ENCODE assay signal across 1 cellular context in the genomic region with DNA sequence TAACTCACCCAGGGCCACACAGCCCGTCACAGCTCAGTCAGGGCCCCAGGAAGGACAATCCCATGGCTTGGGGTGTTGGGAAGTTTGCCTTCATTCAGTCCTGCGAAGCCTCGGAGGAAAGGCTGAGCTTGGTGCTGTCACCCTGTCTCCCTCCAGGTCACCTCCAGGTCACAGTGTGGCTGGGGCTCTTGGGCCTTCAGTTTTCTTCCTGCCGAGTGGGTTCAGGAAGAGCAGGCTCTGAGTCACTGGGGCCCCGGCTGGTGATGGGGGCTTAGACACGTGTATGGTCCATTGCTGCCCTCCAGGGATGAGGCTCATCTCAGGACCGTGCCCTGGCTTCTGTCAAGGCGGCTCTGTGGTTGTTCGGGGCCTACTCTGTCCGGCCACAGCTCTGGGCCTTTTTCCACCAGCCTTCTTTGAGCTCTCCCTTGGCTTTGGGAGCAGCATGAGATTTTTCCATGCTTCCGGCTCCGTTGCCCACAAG.
A peak's percentile ranks its signal among the peaks of the same experiment; 100 is the strongest.
TF ChIP-seq lines count a peak whose summit lies in the region.

No MANE protein-coding gene starts in this region.

TF ChIP-seq in HepG2, 621 proteins besides CTCF, POLR2A, EP300 and RAD21 (continued from another document):
- TF ChIP-seq, protein P1, sequence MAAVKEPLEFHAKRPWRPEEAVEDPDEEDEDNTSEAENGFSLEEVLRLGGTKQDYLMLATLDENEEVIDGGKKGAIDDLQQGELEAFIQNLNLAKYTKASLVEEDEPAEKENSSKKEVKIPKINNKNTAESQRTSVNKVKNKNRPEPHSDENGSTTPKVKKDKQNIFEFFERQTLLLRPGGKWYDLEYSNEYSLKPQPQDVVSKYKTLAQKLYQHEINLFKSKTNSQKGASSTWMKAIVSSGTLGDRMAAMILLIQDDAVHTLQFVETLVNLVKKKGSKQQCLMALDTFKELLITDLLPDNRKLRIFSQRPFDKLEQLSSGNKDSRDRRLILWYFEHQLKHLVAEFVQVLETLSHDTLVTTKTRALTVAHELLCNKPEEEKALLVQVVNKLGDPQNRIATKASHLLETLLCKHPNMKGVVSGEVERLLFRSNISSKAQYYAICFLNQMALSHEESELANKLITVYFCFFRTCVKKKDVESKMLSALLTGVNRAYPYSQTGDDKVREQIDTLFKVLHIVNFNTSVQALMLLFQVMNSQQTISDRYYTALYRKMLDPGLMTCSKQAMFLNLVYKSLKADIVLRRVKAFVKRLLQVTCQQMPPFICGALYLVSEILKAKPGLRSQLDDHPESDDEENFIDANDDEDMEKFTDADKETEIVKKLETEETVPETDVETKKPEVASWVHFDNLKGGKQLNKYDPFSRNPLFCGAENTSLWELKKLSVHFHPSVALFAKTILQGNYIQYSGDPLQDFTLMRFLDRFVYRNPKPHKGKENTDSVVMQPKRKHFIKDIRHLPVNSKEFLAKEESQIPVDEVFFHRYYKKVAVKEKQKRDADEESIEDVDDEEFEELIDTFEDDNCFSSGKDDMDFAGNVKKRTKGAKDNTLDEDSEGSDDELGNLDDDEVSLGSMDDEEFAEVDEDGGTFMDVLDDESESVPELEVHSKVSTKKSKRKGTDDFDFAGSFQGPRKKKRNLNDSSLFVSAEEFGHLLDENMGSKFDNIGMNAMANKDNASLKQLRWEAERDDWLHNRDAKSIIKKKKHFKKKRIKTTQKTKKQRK (IDR thresholded peaks at IDR 0.05; ENCODE audit: low read length), result no peak
- TF ChIP-seq PHB2 (IDR thresholded peaks at IDR 0.05; ENCODE audit: partially characterized antibody), result no peak
- no peak for TF ChIP-seq CENPX (CRISPR knock-in tag; IDR thresholded peaks at IDR 0.05)
- no peak for TF ChIP-seq FOXP1 (IDR thresholded peaks at IDR 0.05)
- TF ChIP-seq FOXP1 (CRISPR knock-in tag; IDR thresholded peaks at IDR 0.05), result no peak
- TF ChIP-seq, protein P2, sequence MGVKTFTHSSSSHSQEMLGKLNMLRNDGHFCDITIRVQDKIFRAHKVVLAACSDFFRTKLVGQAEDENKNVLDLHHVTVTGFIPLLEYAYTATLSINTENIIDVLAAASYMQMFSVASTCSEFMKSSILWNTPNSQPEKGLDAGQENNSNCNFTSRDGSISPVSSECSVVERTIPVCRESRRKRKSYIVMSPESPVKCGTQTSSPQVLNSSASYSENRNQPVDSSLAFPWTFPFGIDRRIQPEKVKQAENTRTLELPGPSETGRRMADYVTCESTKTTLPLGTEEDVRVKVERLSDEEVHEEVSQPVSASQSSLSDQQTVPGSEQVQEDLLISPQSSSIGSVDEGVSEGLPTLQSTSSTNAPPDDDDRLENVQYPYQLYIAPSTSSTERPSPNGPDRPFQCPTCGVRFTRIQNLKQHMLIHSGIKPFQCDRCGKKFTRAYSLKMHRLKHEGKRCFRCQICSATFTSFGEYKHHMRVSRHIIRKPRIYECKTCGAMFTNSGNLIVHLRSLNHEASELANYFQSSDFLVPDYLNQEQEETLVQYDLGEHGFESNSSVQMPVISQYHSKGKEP (CRISPR knock-in tag; IDR thresholded peaks at IDR 0.05), result no peak
- no peak for TF ChIP-seq PPARG (CRISPR knock-in tag; conservative IDR thresholded peaks at IDR 0.05)
- TF ChIP-seq ZBTB20 (CRISPR knock-in tag; IDR thresholded peaks at IDR 0.05; ENCODE audit: borderline replicate concordance, low read depth), result no peak
- no peak for TF ChIP-seq ZNF547 (CRISPR knock-in tag; IDR thresholded peaks at IDR 0.05)
- TF ChIP-seq BHLHE40 (IDR thresholded peaks at IDR 0.05; ENCODE audit: low read length), result no peak
- TF ChIP-seq, protein P3, sequence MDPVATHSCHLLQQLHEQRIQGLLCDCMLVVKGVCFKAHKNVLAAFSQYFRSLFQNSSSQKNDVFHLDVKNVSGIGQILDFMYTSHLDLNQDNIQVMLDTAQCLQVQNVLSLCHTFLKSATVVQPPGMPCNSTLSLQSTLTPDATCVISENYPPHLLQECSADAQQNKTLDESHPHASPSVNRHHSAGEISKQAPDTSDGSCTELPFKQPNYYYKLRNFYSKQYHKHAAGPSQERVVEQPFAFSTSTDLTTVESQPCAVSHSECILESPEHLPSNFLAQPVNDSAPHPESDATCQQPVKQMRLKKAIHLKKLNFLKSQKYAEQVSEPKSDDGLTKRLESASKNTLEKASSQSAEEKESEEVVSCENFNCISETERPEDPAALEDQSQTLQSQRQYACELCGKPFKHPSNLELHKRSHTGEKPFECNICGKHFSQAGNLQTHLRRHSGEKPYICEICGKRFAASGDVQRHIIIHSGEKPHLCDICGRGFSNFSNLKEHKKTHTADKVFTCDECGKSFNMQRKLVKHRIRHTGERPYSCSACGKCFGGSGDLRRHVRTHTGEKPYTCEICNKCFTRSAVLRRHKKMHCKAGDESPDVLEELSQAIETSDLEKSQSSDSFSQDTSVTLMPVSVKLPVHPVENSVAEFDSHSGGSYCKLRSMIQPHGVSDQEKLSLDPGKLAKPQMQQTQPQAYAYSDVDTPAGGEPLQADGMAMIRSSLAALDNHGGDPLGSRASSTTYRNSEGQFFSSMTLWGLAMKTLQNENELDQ (CRISPR knock-in tag; IDR thresholded peaks at IDR 0.05; ENCODE audit: borderline replicate concordance), result no peak
- no peak for TF ChIP-seq SP1 (IDR thresholded peaks at IDR 0.05)
- TF ChIP-seq SP1 (CRISPR knock-in tag; IDR thresholded peaks at IDR 0.05), result no peak
- TF ChIP-seq MEIS2 (CRISPR knock-in tag; IDR thresholded peaks at IDR 0.05), result no peak
- no peak; the same call in 1 of the 2 replicates for TF ChIP-seq GABPB1 (CRISPR knock-in tag; IDR thresholded peaks at IDR 0.05)
- TF ChIP-seq KDM5A (IDR thresholded peaks at IDR 0.05; ENCODE audit: borderline replicate concordance, low read length), result no peak
- TF ChIP-seq, protein P4, sequence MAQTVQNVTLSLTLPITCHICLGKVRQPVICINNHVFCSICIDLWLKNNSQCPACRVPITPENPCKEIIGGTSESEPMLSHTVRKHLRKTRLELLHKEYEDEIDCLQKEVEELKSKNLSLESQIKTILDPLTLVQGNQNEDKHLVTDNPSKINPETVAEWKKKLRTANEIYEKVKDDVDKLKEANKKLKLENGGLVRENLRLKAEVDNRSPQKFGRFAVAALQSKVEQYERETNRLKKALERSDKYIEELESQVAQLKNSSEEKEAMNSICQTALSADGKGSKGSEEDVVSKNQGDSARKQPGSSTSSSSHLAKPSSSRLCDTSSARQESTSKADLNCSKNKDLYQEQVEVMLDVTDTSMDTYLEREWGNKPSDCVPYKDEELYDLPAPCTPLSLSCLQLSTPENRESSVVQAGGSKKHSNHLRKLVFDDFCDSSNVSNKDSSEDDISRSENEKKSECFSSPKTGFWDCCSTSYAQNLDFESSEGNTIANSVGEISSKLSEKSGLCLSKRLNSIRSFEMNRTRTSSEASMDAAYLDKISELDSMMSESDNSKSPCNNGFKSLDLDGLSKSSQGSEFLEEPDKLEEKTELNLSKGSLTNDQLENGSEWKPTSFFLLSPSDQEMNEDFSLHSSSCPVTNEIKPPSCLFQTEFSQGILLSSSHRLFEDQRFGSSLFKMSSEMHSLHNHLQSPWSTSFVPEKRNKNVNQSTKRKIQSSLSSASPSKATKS (CRISPR knock-in tag; IDR thresholded peaks at IDR 0.05), result no peak
- TF ChIP-seq TBX2 (CRISPR knock-in tag; IDR thresholded peaks at IDR 0.05; ENCODE audit: borderline replicate concordance), result no peak
- no peak for TF ChIP-seq SETDB1 (CRISPR knock-in tag; IDR thresholded peaks at IDR 0.05; ENCODE audit: borderline replicate concordance)
- TF ChIP-seq THAP11 (CRISPR knock-in tag; IDR thresholded peaks at IDR 0.05), result no peak
- no peak for TF ChIP-seq CBX1 (IDR thresholded peaks at IDR 0.05; ENCODE audit: low read depth)
- no peak for TF ChIP-seq ZSCAN22 (CRISPR knock-in tag; IDR thresholded peaks at IDR 0.05)
- no peak for TF ChIP-seq RBAK (CRISPR knock-in tag; IDR thresholded peaks at IDR 0.05)
- no peak for TF ChIP-seq DPF2 (CRISPR knock-in tag; IDR thresholded peaks at IDR 0.05; ENCODE audit: borderline replicate concordance, low read depth)
- no peak for TF ChIP-seq NFE2 (CRISPR knock-in tag; IDR thresholded peaks at IDR 0.05)
- TF ChIP-seq, protein P5, sequence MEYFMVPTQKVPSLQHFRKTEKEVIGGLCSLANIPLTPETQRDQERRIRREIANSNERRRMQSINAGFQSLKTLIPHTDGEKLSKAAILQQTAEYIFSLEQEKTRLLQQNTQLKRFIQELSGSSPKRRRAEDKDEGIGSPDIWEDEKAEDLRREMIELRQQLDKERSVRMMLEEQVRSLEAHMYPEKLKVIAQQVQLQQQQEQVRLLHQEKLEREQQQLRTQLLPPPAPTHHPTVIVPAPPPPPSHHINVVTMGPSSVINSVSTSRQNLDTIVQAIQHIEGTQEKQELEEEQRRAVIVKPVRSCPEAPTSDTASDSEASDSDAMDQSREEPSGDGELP (IDR thresholded peaks at IDR 0.05; ENCODE audit: borderline replicate concordance, low read depth), result no peak
- no peak for TF ChIP-seq CREB1 (IDR thresholded peaks at IDR 0.05)
- no peak for TF ChIP-seq CREB1 (CRISPR knock-in tag; IDR thresholded peaks at IDR 0.05)
- TF ChIP-seq, protein P6, sequence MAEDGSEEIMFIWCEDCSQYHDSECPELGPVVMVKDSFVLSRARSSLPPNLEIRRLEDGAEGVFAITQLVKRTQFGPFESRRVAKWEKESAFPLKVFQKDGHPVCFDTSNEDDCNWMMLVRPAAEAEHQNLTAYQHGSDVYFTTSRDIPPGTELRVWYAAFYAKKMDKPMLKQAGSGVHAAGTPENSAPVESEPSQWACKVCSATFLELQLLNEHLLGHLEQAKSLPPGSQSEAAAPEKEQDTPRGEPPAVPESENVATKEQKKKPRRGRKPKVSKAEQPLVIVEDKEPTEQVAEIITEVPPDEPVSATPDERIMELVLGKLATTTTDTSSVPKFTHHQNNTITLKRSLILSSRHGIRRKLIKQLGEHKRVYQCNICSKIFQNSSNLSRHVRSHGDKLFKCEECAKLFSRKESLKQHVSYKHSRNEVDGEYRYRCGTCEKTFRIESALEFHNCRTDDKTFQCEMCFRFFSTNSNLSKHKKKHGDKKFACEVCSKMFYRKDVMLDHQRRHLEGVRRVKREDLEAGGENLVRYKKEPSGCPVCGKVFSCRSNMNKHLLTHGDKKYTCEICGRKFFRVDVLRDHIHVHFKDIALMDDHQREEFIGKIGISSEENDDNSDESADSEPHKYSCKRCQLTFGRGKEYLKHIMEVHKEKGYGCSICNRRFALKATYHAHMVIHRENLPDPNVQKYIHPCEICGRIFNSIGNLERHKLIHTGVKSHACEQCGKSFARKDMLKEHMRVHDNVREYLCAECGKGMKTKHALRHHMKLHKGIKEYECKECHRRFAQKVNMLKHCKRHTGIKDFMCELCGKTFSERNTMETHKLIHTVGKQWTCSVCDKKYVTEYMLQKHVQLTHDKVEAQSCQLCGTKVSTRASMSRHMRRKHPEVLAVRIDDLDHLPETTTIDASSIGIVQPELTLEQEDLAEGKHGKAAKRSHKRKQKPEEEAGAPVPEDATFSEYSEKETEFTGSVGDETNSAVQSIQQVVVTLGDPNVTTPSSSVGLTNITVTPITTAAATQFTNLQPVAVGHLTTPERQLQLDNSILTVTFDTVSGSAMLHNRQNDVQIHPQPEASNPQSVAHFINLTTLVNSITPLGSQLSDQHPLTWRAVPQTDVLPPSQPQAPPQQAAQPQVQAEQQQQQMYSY (CRISPR knock-in tag; IDR thresholded peaks at IDR 0.05), result 0 out of 2 replicates have a peak, but pooled peaks have one; percentile 13
- no peak for TF ChIP-seq HIC2 (CRISPR knock-in tag; IDR thresholded peaks at IDR 0.05; ENCODE audit: low read depth)
